Comparison of ENCODE assay signal across 8 cellular contexts in genomic region chr6:36095497-36096391, GRCh38. TPM values are rescaled to one million over a fixed set of nuclear protein-coding genes. Genes with fewer than 3 reads are reported as not detected.
DNase-seq lines count a peak whose midpoint lies in the region; ATAC-seq, FAIRE-seq and TF ChIP-seq lines count a peak whose summit lies in the region.

No MANE protein-coding gene starts in this region.

- H3K79me2 ChIP-seq in K562 (ENCODE audit: control insufficient read depth, insufficient read depth, low read length) = no peaks in the 10 kb centered on the region

- no peak overlapping the region for H3K9ac ChIP-seq in K562 (ENCODE audit: insufficient read depth in 1 of 2, low read depth in 2 of 2, low read length in 2 of 2)

- no peaks in the 10 kb centered on the region for H3K36me3 Mint-ChIP-seq in natural killer cell treated with Interleukin-12 subunit alpha and Interleukin-12 subunit beta and Interleukin-15 and Interleukin-18, amount 100 ng/mL, for 72 hours

- H3K27ac Mint-ChIP-seq in natural killer cell treated with Interleukin-12 subunit alpha and Interleukin-12 subunit beta and Interleukin-15 and Interleukin-18, amount 100 ng/mL, for 72 hours = peak overlapping the region; percentile 38 to 66

- WGBS in K562 (ENCODE audit: insufficient coverage, low coverage, missing lambda C conversion rate) = 70% methylated on average over 8 of the region's 8 CpGs

- peak; percentile 88 for DNase-seq in DMS53 (lab: John Stamatoyannopoulos, UW)
- DNase-seq in K562 (ENCODE audit: extremely low read depth in 1 of 4, low spot score in 3 of 4) = no peak
- no peak for DNase-seq in natural killer cell treated with Interleukin-12 subunit alpha and Interleukin-12 subunit beta and Interleukin-15 and Interleukin-18, amount 100 ng/mL, for 72 hours (ENCODE audit: low spot score)
- no peak for DNase-seq in SJCRH30
- no peak for DNase-seq in GM19240 (ENCODE audit: insufficient read length, low spot score)
- no peak for DNase-seq in SHP77 (lab: John Stamatoyannopoulos, UW)

- intact Hi-C loops in K562 (cut with micrococcal nuclease) = loop anchor here (1.0 to 10.0 kb wide), 4 partner anchors 68 to 571 kb away; partner anchors contain the start of genes ARMC12 and MAPK14

- H3K9me3 ChIP-seq in K562 (replicated peaks; ENCODE audit: control insufficient read depth, insufficient read depth, low read depth, low read length) (no peaks in the 10 kb centered on the region), SJCRH30 (replicated peaks) (no peaks in the 10 kb centered on the region)

- no peak for TF ChIP-seq RAD21 in K562 (CRISPR knock-in tag; conservative IDR thresholded peaks at IDR 0.05 in 1 of 2, IDR thresholded peaks at IDR 0.05 in 1 of 2)

- TF ChIP-seq CTCF in K562 (IDR thresholded peaks at IDR 0.05 in 2 of 3, conservative IDR thresholded peaks at IDR 0.05 in 1 of 3; ENCODE audit: insufficient read depth in 2 of 3, low read depth in 1 of 3, low read length in 3 of 3) = no peak

- H3K4me3 ChIP-seq in K562 = no peak overlapping the region
- no peak overlapping the region for H3K4me3 ChIP-seq in SJCRH30

- no peak overlapping the region for H3K4me3 Mint-ChIP-seq in natural killer cell treated with Interleukin-12 subunit alpha and Interleukin-12 subunit beta and Interleukin-15 and Interleukin-18, amount 100 ng/mL, for 72 hours

- peak; percentile 14 for ATAC-seq in HG03432 (IDR thresholded peaks at IDR 0.05; ENCODE audit: unreplicated experiment)
- peak; percentile 7 for ATAC-seq in K562
- no peak for ATAC-seq in natural killer cell treated with Interleukin-12 subunit alpha and Interleukin-12 subunit beta and Interleukin-15 and Interleukin-18, amount 100 ng/mL, for 72 hours
- no peak for ATAC-seq in HG02852 (IDR thresholded peaks at IDR 0.05; ENCODE audit: unreplicated experiment)

- POLR2A ChIA-PET in K562 (lab: Yijun Ruan, JAX) = interaction anchor here (0.6 to 1.2 kb wide), 3 partner anchors 20 to 68 kb away, joined by 3 read pairs; partner anchors contain the start of gene MAPK14

- in situ Hi-C loops in K562 (cut with MboI) = loop anchor here (5.0 kb wide), 1 partner anchor 68 kb away; the partner anchor contains the start of gene MAPK14

- no peak for TF ChIP-seq EP300 in K562 (IDR thresholded peaks at IDR 0.05; ENCODE audit: low read length)

- H3K4me1 ChIP-seq in K562 (replicated peaks in 1 of 2; ENCODE audit: control insufficient read depth in 2 of 2, insufficient read depth in 2 of 2, low read length in 2 of 2) (peaks cover 9 to 33% of the 10 kb centered on the region in 2 experiments), SJCRH30 (no peaks in the 10 kb centered on the region)

- CTCF ChIA-PET in K562 (lab: Yijun Ruan, JAX; ENCODE audit: low intra/inter-chr PET ratio) = interaction anchor here (0.6 to 2.0 kb wide), 4 partner anchors 69 to 659 kb away, joined by 3 to 18 read pairs (median 4); partner anchors contain the start of genes BRPF3 and MAPK14

- no peaks in the 10 kb centered on the region for H3K9me3 Mint-ChIP-seq in natural killer cell treated with Interleukin-12 subunit alpha and Interleukin-12 subunit beta and Interleukin-15 and Interleukin-18, amount 100 ng/mL, for 72 hours

- no peaks in the 10 kb centered on the region for H3K27me3 ChIP-seq in K562 (ENCODE audit: control insufficient read depth in 2 of 2, insufficient read depth in 2 of 2, low read length in 2 of 2)
- H3K27me3 ChIP-seq in SJCRH30 = no peaks in the 10 kb centered on the region

- no peaks in the 10 kb centered on the region for H4K20me1 ChIP-seq in K562 (replicated peaks; ENCODE audit: control insufficient read depth, insufficient read depth, low read length)

- H3K27ac ChIP-seq in K562 (ENCODE audit: extremely low read depth, low read depth, low read length) (no peak overlapping the region), SJCRH30 (no peak overlapping the region)

- H3K27me3 Mint-ChIP-seq in natural killer cell treated with Interleukin-12 subunit alpha and Interleukin-12 subunit beta and Interleukin-15 and Interleukin-18, amount 100 ng/mL, for 72 hours = no peaks in the 10 kb centered on the region

- 0 out of 2 replicates have a peak overlapping the region, but pooled peaks have one; percentile 67 for H2AFZ ChIP-seq in K562 (ENCODE audit: low read depth, low read length)

- peaks cover 43 to 46% of the 10 kb centered on the region in 2 donors for H3K4me1 Mint-ChIP-seq in natural killer cell treated with Interleukin-12 subunit alpha and Interleukin-12 subunit beta and Interleukin-15 and Interleukin-18, amount 100 ng/mL, for 72 hours (ENCODE audit: low read depth in 2 of 2)

- H3K36me3 ChIP-seq in K562 (ENCODE audit: control insufficient read depth, insufficient read depth, low read length) = peaks cover 31% of the 10 kb centered on the region
- 0 out of 2 replicates have a peak, but pooled peaks cover 9% of the 10 kb centered on the region for H3K36me3 ChIP-seq in SJCRH30

- no peak overlapping the region for H3K4me2 ChIP-seq in K562 (ENCODE audit: insufficient read depth, low read length)

- FAIRE-seq in K562 (lab: Jason Lieb, UNC) = no peak

- BruUV-seq in K562 (replicated peaks; lab: Mats Ljungman, UMichigan) = no TSS peak

- no peak for TF ChIP-seq POLR2A in K562 (conservative IDR thresholded peaks at IDR 0.05)

- peaks cover 6% of the 10 kb centered on the region for H3K9me1 ChIP-seq in K562 (ENCODE audit: control insufficient read depth, insufficient read depth, low read length)

TF ChIP-seq in K562, 482 proteins besides CTCF, POLR2A, EP300 and RAD21:
- TF ChIP-seq ETV6 (IDR thresholded peaks at IDR 0.05; ENCODE audit: borderline replicate concordance in 1 of 2, low read depth in 2 of 2, low read length in 1 of 2) = 0 out of 4 replicates have a peak, but pooled peaks of 1 of the 2 experiments have one; percentile 9
- TF ChIP-seq ETV6 (CRISPR knock-in tag; IDR thresholded peaks at IDR 0.05; ENCODE audit: borderline replicate concordance) = no peak
- peak; percentile 10; the same call in 1 of the 2 replicates for TF ChIP-seq CTBP1 (IDR thresholded peaks at IDR 0.05; ENCODE audit: borderline replicate concordance)
- no peak for TF ChIP-seq EP400 (IDR thresholded peaks at IDR 0.05)
- TF ChIP-seq E2F6 (IDR thresholded peaks at IDR 0.05; ENCODE audit: borderline replicate concordance in 1 of 2, extremely low read depth in 1 of 2, insufficient read depth in 1 of 2, insufficient read length in 1 of 2, low read depth in 1 of 2, low read length in 1 of 2, poor library complexity in 1 of 2, severe bottlenecking in 1 of 2) = peak in 1 of 2 experiments; percentile 1

RNA-seq across cellular contexts. Expression of gene MAPK13, which starts 34.6 kb away (rescaled TPM):
- total RNA-seq in K562 (2011; cell fraction: chromatin; rRNA removed; ENCODE audit: low replicate concordance) = 8.9 and 13.3 TPM in 2 replicates
- total RNA-seq in K562 (2011; cell fraction: nucleolus; rRNA removed) = 5.0 and 5.2 TPM in 2 replicates
- total RNA-seq in K562 (2011; cell fraction: nucleoplasm; rRNA removed) = 4.5 and 6.2 TPM in 2 replicates
- total RNA-seq in K562 (2014; rRNA removed) (0.36 and 0.57 TPM in 2 replicates), K562 (2014; rRNA removed; fragmentation: Illumina TruSeq; extraction: Trizol) (0.11 and 0.16 TPM in 2 replicates), K562 (2015; rRNA removed; fragmentation: Illumina TruSeq; extraction: Trizol) (0.30 and 0.43 TPM in 2 replicates), K562 (2021) (0.69 and 0.84 TPM in 2 replicates)
- polyA plus RNA-seq in K562 (2011; rRNA removed) (1.3 and 2.0 TPM in 2 replicates), K562 (2014; fragmentation: Illumina TruSeq; extraction: Trizol) (0.52 and 0.68 TPM in 2 replicates), K562 (2014; fragmentation: Nextera tagmentation; extraction: Ambion mirVana) (under 1 TPM in 1 of 2 experiments, not detected in 1; 0.03 TPM), K562 (2014; rRNA removed) (1.00 and 2.3 TPM in 2 replicates)
- polyA plus RNA-seq in K562 (2011; cell fraction: cytosol; rRNA removed) = 0.83 and 1.1 TPM in 2 replicates
- 6.7 and 15.1 TPM in 2 replicates for polyA plus RNA-seq in K562 (2011; cell fraction: nucleus; rRNA removed)
- polyA plus RNA-seq in K562 (2012) = 0.79 and 2.5 TPM in 2 replicates
- 0.30 and 0.35 TPM in 2 replicates for polyA minus RNA-seq in K562 (2011; rRNA and poly(A)+ RNA removed)
- 0.95 and 1.7 TPM in 2 replicates for polyA minus RNA-seq in K562 (2011; cell fraction: cytosol; rRNA and poly(A)+ RNA removed)
- 0.78 and 1.1 TPM in 2 replicates for polyA minus RNA-seq in K562 (2011; cell fraction: nucleus; rRNA and poly(A)+ RNA removed)
- total RNA-seq in natural killer cell treated with Interleukin-12 subunit alpha and Interleukin-12 subunit beta and Interleukin-15 and Interleukin-18, amount 100 ng/mL, for 72 hours = 10 to 100 TPM; 40.7 to 74.2 TPM
- total RNA-seq in SJCRH30 (2014; rRNA removed; shearing (Covaris generic)) = 0.08 and 0.23 TPM in 2 replicates

Comparison
In these comparisons a context has a peak if more than half of its experiments do, and no peak if none do; other contexts are left out.
1. ATAC-seq: peak in HG03432 (single experiment) and K562 (single experiment); none in natural killer cell treated with Interleukin-12 subunit alpha and Interleukin-12 subunit beta and Interleukin-15 and Interleukin-18, amount 100 ng/mL, for 72 hours (0 of 2) and HG02852 (single experiment).